10 cellular contexts compared by ENCODE assay signal in genomic region chr12:32217354-32218310, GRCh38.
A peak's percentile ranks its signal among the peaks of the same experiment; 100 is the strongest.
DNase-seq lines count a peak whose midpoint lies in the region; ATAC-seq and TF ChIP-seq lines count a peak whose summit lies in the region.
"Had no signal": no experiment of that assay in that cellular context is flagged by ENCODE, and none has a peak within 500 bp of the region (broad histone marks: within the 10 kb centered on the region; RNA-seq: fewer than 3 reads in every experiment).

No MANE protein-coding gene starts in this region.

- intact Hi-C loops in posterior vena cava (cut with DNase I), result no loop called here

- H3K27me3 ChIP-seq in MG63, result no peaks in the 10 kb centered on the region

- H3K27me3 Mint-ChIP-seq in chondrocyte (ENCODE audit: low read depth), result no peaks in the 10 kb centered on the region
- H3K27me3 Mint-ChIP-seq: memory B cell had no signal

- H3K9me3 ChIP-seq in MG63, result peaks cover 6% of the 10 kb centered on the region

- peaks cover 39% of the 10 kb centered on the region for H3K36me3 ChIP-seq in MG63

- no peak for ATAC-seq in GM21717 (IDR thresholded peaks at IDR 0.05; ENCODE audit: unreplicated experiment)
- ATAC-seq in HG02870 (IDR thresholded peaks at IDR 0.05; ENCODE audit: unreplicated experiment), result no peak

- DNase-seq in COLO668 (lab: John Stamatoyannopoulos, UW; ENCODE audit: unreplicated experiment) (peak; percentile 11), MG63 (peak; percentile 72), amniotic stem cell (lab: John Stamatoyannopoulos, UW) (peak; percentile 31), medulla oblongata (ENCODE audit: extremely low spot score) (peak; percentile 9), posterior vena cava (ENCODE audit: low spot score) (no peak), chondrocyte (ENCODE audit: low spot score) (no peak)
- DNase-seq: stimulated activated CD4-positive, alpha-beta T cell treated with anti-CD3 and anti-CD28 coated beads, Interleukin-15, amount 100 ng/mL, for 24 hours had no signal

- no peaks in the 10 kb centered on the region for H3K4me1 Mint-ChIP-seq in chondrocyte (ENCODE audit: low read depth)

- TF ChIP-seq CTCF in chondrocyte (IDR thresholded peaks at IDR 0.05), result no peak

- H3K4me3 ChIP-seq in MG63, result no peak overlapping the region

- H3K27ac Mint-ChIP-seq in chondrocyte (ENCODE audit: unreplicated experiment), result no peak overlapping the region
- H3K27ac Mint-ChIP-seq: memory B cell had no signal

- no peak overlapping the region for H3K4me3 Mint-ChIP-seq in chondrocyte (ENCODE audit: unreplicated experiment)
- H3K4me3 Mint-ChIP-seq: memory B cell had no signal

- H3K36me3 Mint-ChIP-seq in chondrocyte (ENCODE audit: low read depth), result peaks cover 12% of the 10 kb centered on the region

- no peaks in the 10 kb centered on the region for H3K9me3 Mint-ChIP-seq in chondrocyte (ENCODE audit: low read depth)
- H3K9me3 Mint-ChIP-seq: memory B cell had no signal

Comparison
In these comparisons a context has a peak if more than half of its experiments do, and no peak if none do; other contexts are left out.
1. DNase-seq: peak in COLO668 (single experiment), MG63 (single experiment), amniotic stem cell (single experiment) and medulla oblongata (single experiment); none in posterior vena cava (single experiment) and chondrocyte (single experiment).